30 cellular contexts compared by ENCODE assay signal in the genomic region with DNA sequence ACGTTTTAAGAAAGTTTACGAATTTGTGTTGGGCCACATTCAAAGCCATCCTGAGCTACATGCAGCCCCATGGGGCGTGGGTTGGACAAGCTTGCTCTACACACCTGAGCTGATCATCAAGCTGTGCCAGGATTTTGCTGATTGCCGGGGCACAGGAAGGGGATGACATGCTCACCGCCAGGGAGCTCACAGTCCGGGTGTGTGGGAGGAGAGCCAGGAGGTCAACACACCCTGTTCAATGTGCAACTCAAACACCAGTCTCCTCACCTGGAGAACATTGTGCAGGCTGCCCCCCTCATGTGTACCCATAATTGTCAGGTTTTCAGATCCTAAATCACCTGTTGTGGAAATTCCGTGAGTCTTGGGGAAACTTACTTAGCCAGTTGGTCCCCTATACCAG. TPM values are rescaled to one million over a fixed set of nuclear protein-coding genes. Genes with fewer than 3 reads are reported as not detected.
DNase-seq lines count a peak whose midpoint lies in the region; ATAC-seq, FAIRE-seq and TF ChIP-seq lines count a peak whose summit lies in the region.
"Had no signal": no experiment of that assay in that cellular context is flagged by ENCODE, and none has a peak within 500 bp of the region (broad histone marks: within the 10 kb centered on the region; RNA-seq: fewer than 3 reads in every experiment).

No MANE protein-coding gene starts in this region.

- TF ChIP-seq POLR2A in stomach (IDR thresholded peaks at IDR 0.05), result no peak

- TF ChIP-seq EP300 in stomach (IDR thresholded peaks at IDR 0.05), result no peak

- H3K27ac Mint-ChIP-seq in CD8-positive, alpha-beta memory T cell, result no peak overlapping the region
- H3K27ac Mint-ChIP-seq: CD4-positive, CD25-positive, alpha-beta regulatory T cell had no signal

- no peak overlapping the region for H3K4me3 Mint-ChIP-seq in CD8-positive, alpha-beta memory T cell
- H3K4me3 Mint-ChIP-seq: CD4-positive, CD25-positive, alpha-beta regulatory T cell had no signal

- H3K36me3 ChIP-seq in bronchial epithelial cell (ENCODE audit: control insufficient read depth, insufficient read depth, low read length) (no peaks in the 10 kb centered on the region), stomach (no peaks in the 10 kb centered on the region)
- H3K36me3 ChIP-seq in CD8-positive, alpha-beta memory T cell (ENCODE audit: insufficient read depth, low read length), result no peaks in the 10 kb centered on the region
- H3K36me3 ChIP-seq: BLaER1, SJSA1 had no signal

- H3K27me3 ChIP-seq in bronchial epithelial cell (ENCODE audit: control insufficient read depth, insufficient read depth, low read length) (no peaks in the 10 kb centered on the region), stomach (no peaks in the 10 kb centered on the region)
- H3K27me3 ChIP-seq in CD8-positive, alpha-beta memory T cell (ENCODE audit: insufficient read depth, low read length, poor library complexity, severe bottlenecking), result no peaks in the 10 kb centered on the region
- H3K27me3 ChIP-seq: BLaER1, SJSA1 had no signal

- H3K27ac ChIP-seq in stomach, result peak overlapping the region; percentile 36 to 75 (median 57)
- H3K27ac ChIP-seq in CD8-positive, alpha-beta memory T cell (ENCODE audit: low read depth, low read length), result no peak overlapping the region
- H3K27ac ChIP-seq: BLaER1, SJSA1 had no signal

- DNase-seq in bronchial epithelial cell (ENCODE audit: low read depth) (no peak), left lobe of liver (ENCODE audit: low spot score) (peak; percentile 92), mucosa of gallbladder (ENCODE audit: low spot score) (peak; percentile 86), stomach (peak; percentile 86), kidney glomerular epithelial cell (lab: John Stamatoyannopoulos, UW) (no peak), D341Med (ENCODE audit: low spot score) (no peak)
- DNase-seq in CD8-positive, alpha-beta memory T cell, result no peak
- DNase-seq: CD4-positive, CD25-positive, alpha-beta regulatory T cell; DMS53; MV-4-11; NCI-H1105; NCI-H146; NCI-H1930; NCI-H446; NCI-H524 treated with DMSO at 0.1 percent for 48 hours; NCI-H774; PC-3; Right ventricle myocardium superior had no signal

- no peaks in the 10 kb centered on the region for H3K9me3 ChIP-seq in stomach
- no peaks in the 10 kb centered on the region for H3K9me3 ChIP-seq in CD8-positive, alpha-beta memory T cell (ENCODE audit: low read length)
- H3K9me3 ChIP-seq: BLaER1, SJSA1 had no signal

- POLR2A ChIA-PET in CD8-positive, alpha-beta memory T cell (lab: Charles Lee), result no interaction called here

- TF ChIP-seq CTCF in bronchial epithelial cell (IDR thresholded peaks at IDR 0.05; ENCODE audit: insufficient read depth, low read length, severe bottlenecking) (no peak), stomach (IDR thresholded peaks at IDR 0.05) (no peak)

- intact Hi-C loops in stomach (cut with DNase I; ENCODE audit: low total_unique reads), result no loop called here

- no peaks in the 10 kb centered on the region for H3K4me1 Mint-ChIP-seq in CD8-positive, alpha-beta memory T cell
- H3K4me1 Mint-ChIP-seq: CD4-positive, CD25-positive, alpha-beta regulatory T cell had no signal

- 27 to 60% (median 49%) methylated on average over 7 of the region's 7 CpGs for WGBS in stomach, 5 donors

- peaks cover 8 to 12% of the 10 kb centered on the region in 2 donors for H3K27me3 Mint-ChIP-seq in CD8-positive, alpha-beta memory T cell
- H3K27me3 Mint-ChIP-seq: CD4-positive, CD25-positive, alpha-beta regulatory T cell had no signal

- H3K9me3 Mint-ChIP-seq in CD8-positive, alpha-beta memory T cell, result no peaks in the 10 kb centered on the region

- CTCF ChIA-PET in CD8-positive, alpha-beta memory T cell (lab: Charles Lee), result no interaction called here

- peak; percentile 73 for ATAC-seq in left lobe of liver
- ATAC-seq: K562, PC-3 had no signal

- FAIRE-seq in bronchial epithelial cell (lab: Jason Lieb, UNC), result peak; percentile 50
- FAIRE-seq: GM18507, H54, K562 had no signal

- H3K4me1 ChIP-seq in stomach, result peaks cover 6 to 22% (median 11%) of the 10 kb centered on the region in 4 donors
- H3K4me1 ChIP-seq in CD8-positive, alpha-beta memory T cell (ENCODE audit: insufficient read depth, low read length), result no peaks in the 10 kb centered on the region
- H3K4me1 ChIP-seq: BLaER1, SJSA1 had no signal

- no peaks in the 10 kb centered on the region for H3K36me3 Mint-ChIP-seq in CD8-positive, alpha-beta memory T cell
- H3K36me3 Mint-ChIP-seq: CD4-positive, CD25-positive, alpha-beta regulatory T cell had no signal

- H3K4me3 ChIP-seq in bronchial epithelial cell (ENCODE audit: low read depth, low read length) (no peak overlapping the region), stomach (no peak overlapping the region)
- H3K4me3 ChIP-seq in CD8-positive, alpha-beta memory T cell (ENCODE audit: low read length), result no peak overlapping the region
- H3K4me3 ChIP-seq: BLaER1, K562, SJSA1 had no signal

RNA-seq across cellular contexts. Expression of a gene that starts 1.0 kb away (rescaled TPM):
- not detected in 2 replicates for total RNA-seq in bronchial epithelial cell
- 501 TPM for total RNA-seq in left lobe of liver
- 14.2 TPM for total RNA-seq in mucosa of gallbladder
- 1 to 10 TPM in 1 of 5 donors, under 1 TPM in 1, not detected in 3; 0.92 to 2.2 TPM for total RNA-seq in stomach
- polyA plus RNA-seq in stomach, result under 1 TPM in 1 of 3 donors, not detected in 2; 0.68 TPM
- not detected for total RNA-seq in CD8-positive, alpha-beta memory T cell
- not detected for polyA plus RNA-seq in CD8-positive, alpha-beta memory T cell
- total RNA-seq: A172; CD4-positive, CD25-positive, alpha-beta regulatory T cell; Daoy; G401; HT1080; K562; LHCN-M2; MCF 10A; PC-3; Right ventricle myocardium superior; RPMI7951; SJSA1 had no signal
- polyA plus RNA-seq: CD4-positive, CD25-positive, alpha-beta regulatory T cell; K562 had no signal

Comparison
In these comparisons a context has a peak if more than half of its experiments do, and no peak if none do; other contexts are left out.
1. DNase-seq: peak in left lobe of liver (single experiment), mucosa of gallbladder (single experiment) and stomach (single experiment); none in bronchial epithelial cell (single experiment), kidney glomerular epithelial cell (single experiment), D341Med (single experiment) and CD8-positive, alpha-beta memory T cell (0 of 5).
2. RNA of a gene that starts 1.0 kb away (total RNA-seq): 501 TPM in left lobe of liver (single experiment); 14.2 TPM in mucosa of gallbladder (single experiment), not detected in bronchial epithelial cell, 0.92 to 2.2 TPM in stomach and not detected in CD8-positive, alpha-beta memory T cell; every median in the first group is over 10 times any median in the second.